In the genomic region with DNA sequence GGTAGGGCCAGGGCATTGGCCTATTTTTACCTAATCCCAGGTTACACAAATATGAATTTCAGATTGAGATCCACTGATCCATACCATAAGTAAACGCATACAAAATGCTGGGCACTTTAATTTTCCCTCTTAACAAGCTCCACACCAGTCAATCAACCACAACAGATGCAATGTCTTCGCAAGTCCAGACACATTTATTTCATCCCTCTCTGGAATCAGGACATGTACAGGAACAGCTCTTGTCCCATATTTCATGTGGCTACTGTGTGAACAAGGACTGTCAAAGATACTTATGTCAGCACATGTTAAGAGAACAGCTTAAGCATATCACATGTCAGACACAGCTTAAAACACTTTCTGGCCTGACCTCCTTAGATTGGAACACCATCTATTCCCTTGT, we compare ENCODE assay signal across 12 cellular contexts.
DNase-seq lines count a peak whose midpoint lies in the region; TF ChIP-seq lines count a peak whose summit lies in the region.
"Had no signal": no experiment of that assay in that cellular context is flagged by ENCODE, and none has a peak within 500 bp of the region (broad histone marks: within the 10 kb centered on the region; RNA-seq: fewer than 3 reads in every experiment).

No MANE protein-coding gene starts in this region.

- CTCF ChIA-PET in activated CD4-positive, alpha-beta memory T cell treated with anti-CD3 and anti-CD28 coated beads for 36 hours (lab: Charles Lee): no interaction called here

- POLR2A ChIA-PET in activated CD4-positive, alpha-beta memory T cell treated with anti-CD3 and anti-CD28 coated beads for 36 hours (lab: Charles Lee): no interaction called here

- DNase-seq in NCI-H2171 treated with DMSO at 0.1 percent for 48 hours (lab: John Stamatoyannopoulos, UW): peak; percentile 72
- no peak for DNase-seq in NCI-H2171 (lab: John Stamatoyannopoulos, UW)
- peak; percentile 5 for DNase-seq in NCI-H510A (lab: John Stamatoyannopoulos, UW)
- DNase-seq in smooth muscle cell (lab: John Stamatoyannopoulos, UW; ENCODE audit: unreplicated experiment): no peak
- no peak for DNase-seq in activated CD4-positive, alpha-beta T cell treated with anti-CD3 and anti-CD28 coated beads, Interleukin-2, amount 50 U/mL, for 48 hours
- DNase-seq in activated CD4-positive, alpha-beta memory T cell treated with anti-CD3 and anti-CD28 coated beads for 36 hours: no peak
- no peak for DNase-seq in activated gamma-delta T cell (lab: John Stamatoyannopoulos, UW)
- DNase-seq: left ventricle myocardium superior, NCI-H226, nephron progenitor cell had no signal

- peaks cover 93% of the 10 kb centered on the region for H4K20me1 ChIP-seq in smooth muscle cell (ENCODE audit: low read depth)

- peaks cover 79% of the 10 kb centered on the region for H3K79me2 ChIP-seq in smooth muscle cell (ENCODE audit: low read depth)

- no peak overlapping the region for H3K9ac ChIP-seq in smooth muscle cell (ENCODE audit: low read depth)

- no peak overlapping the region for H2AFZ ChIP-seq in smooth muscle cell (ENCODE audit: low read depth)

- H3K9me3 ChIP-seq in smooth muscle cell (replicated peaks; ENCODE audit: low read depth): no peaks in the 10 kb centered on the region

- intact Hi-C loops in dendritic cell treated with granulocyte-macrophage colony-stimulating factor and Interleukin-4, amounts not matched to agents 40 ng/mL and 50 ng/mL, for 4 days (cut with micrococcal nuclease): no loop called here
- intact Hi-C loops in activated CD4-positive, alpha-beta memory T cell treated with anti-CD3 and anti-CD28 coated beads for 36 hours (cut with micrococcal nuclease): no loop called here

- no peak overlapping the region for H3K4me2 ChIP-seq in smooth muscle cell

- peaks cover 3% of the 10 kb centered on the region for H3F3A ChIP-seq in smooth muscle cell (ENCODE audit: low read depth)

- peak overlapping the region; percentile 78 for H3K27ac ChIP-seq in smooth muscle cell (ENCODE audit: low read depth)
- H3K27ac ChIP-seq: coronary artery had no signal

- H3K4me3 Mint-ChIP-seq in dendritic cell treated with granulocyte-macrophage colony-stimulating factor and Interleukin-4, amounts not matched to agents 40 ng/mL and 50 ng/mL, for 4 days: no peak overlapping the region
- no peak overlapping the region for H3K4me3 Mint-ChIP-seq in activated CD4-positive, alpha-beta memory T cell treated with anti-CD3 and anti-CD28 coated beads for 36 hours
- H3K4me3 Mint-ChIP-seq: nephron progenitor cell had no signal

- no peaks in the 10 kb centered on the region for H3K9me3 Mint-ChIP-seq in dendritic cell treated with granulocyte-macrophage colony-stimulating factor and Interleukin-4, amounts not matched to agents 40 ng/mL and 50 ng/mL, for 4 days
- H3K9me3 Mint-ChIP-seq in activated CD4-positive, alpha-beta memory T cell treated with anti-CD3 and anti-CD28 coated beads for 36 hours: no peaks in the 10 kb centered on the region
- H3K9me3 Mint-ChIP-seq: nephron progenitor cell had no signal

- no peaks in the 10 kb centered on the region for H3K36me3 Mint-ChIP-seq in dendritic cell treated with granulocyte-macrophage colony-stimulating factor and Interleukin-4, amounts not matched to agents 40 ng/mL and 50 ng/mL, for 4 days (ENCODE audit: low read depth)
- H3K36me3 Mint-ChIP-seq in activated CD4-positive, alpha-beta memory T cell treated with anti-CD3 and anti-CD28 coated beads for 36 hours: no peaks in the 10 kb centered on the region

- H3K27me3 Mint-ChIP-seq in dendritic cell treated with granulocyte-macrophage colony-stimulating factor and Interleukin-4, amounts not matched to agents 40 ng/mL and 50 ng/mL, for 4 days: no peaks in the 10 kb centered on the region
- H3K27me3 Mint-ChIP-seq in activated CD4-positive, alpha-beta memory T cell treated with anti-CD3 and anti-CD28 coated beads for 36 hours: no peaks in the 10 kb centered on the region

- no peaks in the 10 kb centered on the region for H3K27me3 ChIP-seq in smooth muscle cell (ENCODE audit: low read depth)

- no peak for TF ChIP-seq CTCF in smooth muscle cell (IDR thresholded peaks at IDR 0.05; ENCODE audit: borderline replicate concordance, insufficient read depth, poor library complexity, severe bottlenecking)

- no peaks in the 10 kb centered on the region for H3K4me1 ChIP-seq in smooth muscle cell (ENCODE audit: low read depth)

- peaks cover 39% of the 10 kb centered on the region for H3K4me1 Mint-ChIP-seq in dendritic cell treated with granulocyte-macrophage colony-stimulating factor and Interleukin-4, amounts not matched to agents 40 ng/mL and 50 ng/mL, for 4 days (ENCODE audit: low read depth)
- H3K4me1 Mint-ChIP-seq in activated CD4-positive, alpha-beta memory T cell treated with anti-CD3 and anti-CD28 coated beads for 36 hours (ENCODE audit: low read depth): peaks cover 42% of the 10 kb centered on the region
- H3K4me1 Mint-ChIP-seq: nephron progenitor cell had no signal

- H3K4me3 ChIP-seq in smooth muscle cell: no peak overlapping the region
- H3K4me3 ChIP-seq: coronary artery had no signal

- WGBS in smooth muscle cell (ENCODE audit: low lambda C conversion rate): 54% methylated on average over 2 of the region's 2 CpGs

- peak overlapping the region; percentile 38 for H3K27ac Mint-ChIP-seq in dendritic cell treated with granulocyte-macrophage colony-stimulating factor and Interleukin-4, amounts not matched to agents 40 ng/mL and 50 ng/mL, for 4 days
- H3K27ac Mint-ChIP-seq in activated CD4-positive, alpha-beta memory T cell treated with anti-CD3 and anti-CD28 coated beads for 36 hours: no peak overlapping the region
- H3K27ac Mint-ChIP-seq: nephron progenitor cell had no signal

- no peaks in the 10 kb centered on the region for H3K36me3 ChIP-seq in smooth muscle cell (ENCODE audit: low read depth)

Comparison
In these comparisons a context has a peak if more than half of its experiments do, and no peak if none do; other contexts are left out.
1. DNase-seq: peak in NCI-H2171 treated with DMSO at 0.1 percent for 48 hours (single experiment) and NCI-H510A (single experiment); none in NCI-H2171 (single experiment), smooth muscle cell (single experiment), activated CD4-positive, alpha-beta T cell treated with anti-CD3 and anti-CD28 coated beads, Interleukin-2, amount 50 U/mL, for 48 hours (0 of 2), activated CD4-positive, alpha-beta memory T cell treated with anti-CD3 and anti-CD28 coated beads for 36 hours (single experiment) and activated gamma-delta T cell (single experiment).